Comparison of ENCODE assay signal across 25 cellular contexts in the genomic region with DNA sequence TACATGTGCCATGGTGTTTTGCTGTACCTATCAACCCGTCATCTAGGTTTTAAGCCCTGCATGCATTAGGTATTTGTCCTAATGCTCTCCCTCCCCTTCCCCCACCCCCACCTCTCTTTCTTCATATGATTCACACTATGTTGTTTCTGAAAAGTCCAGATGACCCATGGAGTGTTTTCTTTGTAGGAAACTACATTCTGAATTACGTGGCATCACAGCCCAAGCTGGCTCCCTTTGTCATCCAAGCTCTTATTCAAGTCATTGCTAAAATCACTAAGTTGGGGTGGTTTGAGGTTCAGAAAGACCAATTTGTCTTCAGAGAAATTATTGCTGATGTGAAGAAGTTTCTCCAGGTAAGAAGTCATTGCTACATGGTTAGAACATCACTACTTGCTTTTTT. TPM values are rescaled to one million over a fixed set of nuclear protein-coding genes. Genes with fewer than 3 reads are reported as not detected.
DNase-seq lines count a peak whose midpoint lies in the region; ATAC-seq and TF ChIP-seq lines count a peak whose summit lies in the region.
"Had no signal": no experiment of that assay in that cellular context is flagged by ENCODE, and none has a peak within 500 bp of the region (broad histone marks: within the 10 kb centered on the region; RNA-seq: fewer than 3 reads in every experiment).

No MANE protein-coding gene starts in this region.

- TF ChIP-seq CTCF in brain microvascular endothelial cell (IDR thresholded peaks at IDR 0.05; ENCODE audit: low read depth, low read length, missing control alignments) (no peak), foreskin fibroblast (IDR thresholded peaks at IDR 0.05; ENCODE audit: low read depth, low read length) (no peak), sigmoid colon (IDR thresholded peaks at IDR 0.05) (no peak)
- no peak for TF ChIP-seq CTCF in CD4-positive, alpha-beta T cell (IDR thresholded peaks at IDR 0.05)

- no peaks in the 10 kb centered on the region for H3K9me3 Mint-ChIP-seq in CD4-positive, alpha-beta T cell
- H3K9me3 Mint-ChIP-seq: activated naive CD8-positive, alpha-beta T cell treated with anti-CD3 and anti-CD28 coated beads, Interleukin-2, amount 10 ng/mL, durations not matched to agents 7 days and 5 days; activated T-helper 17 cell treated with anti-CD3 and anti-CD28 coated beads, Interleukin-2, amount 50 U/mL, for 72 hours; memory B cell had no signal

- H3K27ac ChIP-seq in brain microvascular endothelial cell (peak overlapping the region; percentile 93), sigmoid colon (no peak overlapping the region)
- no peak overlapping the region for H3K27ac ChIP-seq in CD4-positive, alpha-beta T cell (ENCODE audit: low read depth, low read length)
- H3K27ac ChIP-seq: ovary, right lobe of liver, tibial nerve had no signal

- TF ChIP-seq POLR2A in sigmoid colon (IDR thresholded peaks at IDR 0.05): no peak

- no peaks in the 10 kb centered on the region for H3K36me3 Mint-ChIP-seq in CD4-positive, alpha-beta T cell (ENCODE audit: low read depth)
- H3K36me3 Mint-ChIP-seq: activated naive CD8-positive, alpha-beta T cell treated with anti-CD3 and anti-CD28 coated beads, Interleukin-2, amount 10 ng/mL, durations not matched to agents 7 days and 5 days; memory B cell; naive B cell had no signal

- H3K4me1 Mint-ChIP-seq in CD4-positive, alpha-beta T cell (ENCODE audit: low read depth): no peaks in the 10 kb centered on the region
- H3K4me1 Mint-ChIP-seq: activated naive CD8-positive, alpha-beta T cell treated with anti-CD3 and anti-CD28 coated beads, Interleukin-2, amount 10 ng/mL, durations not matched to agents 7 days and 5 days; activated T-helper 17 cell treated with anti-CD3 and anti-CD28 coated beads, Interleukin-2, amount 50 U/mL, for 72 hours; memory B cell; naive B cell had no signal

- no peak overlapping the region for H3K4me3 Mint-ChIP-seq in CD4-positive, alpha-beta T cell
- H3K4me3 Mint-ChIP-seq: activated naive CD8-positive, alpha-beta T cell treated with anti-CD3 and anti-CD28 coated beads, Interleukin-2, amount 10 ng/mL, durations not matched to agents 7 days and 5 days; activated T-helper 17 cell treated with anti-CD3 and anti-CD28 coated beads, Interleukin-2, amount 50 U/mL, for 72 hours; memory B cell; naive B cell had no signal

- intact Hi-C loops in CD4-positive, alpha-beta T cell (cut with DNase I, micrococcal nuclease): no loop called here
- intact Hi-C loops in sigmoid colon (cut with DNase I): no loop called here

- WGBS in sigmoid colon, 2 donors: 93 to 96% methylated on average over 2 of the region's 2 CpGs

- no peaks in the 10 kb centered on the region for H3K4me1 ChIP-seq in sigmoid colon
- H3K4me1 ChIP-seq: right lobe of liver, tibial nerve had no signal

- no peak overlapping the region for H3K4me3 ChIP-seq in brain microvascular endothelial cell (ENCODE audit: low read depth, low read length)
- no peak overlapping the region for H3K4me3 ChIP-seq in foreskin fibroblast (ENCODE audit: low read depth in 1 of 2, low read length in 2 of 2)
- no peak overlapping the region for H3K4me3 ChIP-seq in sigmoid colon
- H3K4me3 ChIP-seq: ovary, right lobe of liver, tibial nerve had no signal

- H3K36me3 ChIP-seq in brain microvascular endothelial cell (replicated peaks): no peaks in the 10 kb centered on the region
- no peaks in the 10 kb centered on the region for H3K36me3 ChIP-seq in sigmoid colon
- H3K36me3 ChIP-seq: ovary, right lobe of liver, tibial nerve had no signal

- H3K27ac Mint-ChIP-seq in CD4-positive, alpha-beta T cell: no peak overlapping the region
- H3K27ac Mint-ChIP-seq: activated naive CD8-positive, alpha-beta T cell treated with anti-CD3 and anti-CD28 coated beads, Interleukin-2, amount 10 ng/mL, durations not matched to agents 7 days and 5 days; activated T-helper 17 cell treated with anti-CD3 and anti-CD28 coated beads, Interleukin-2, amount 50 U/mL, for 72 hours; memory B cell; naive B cell had no signal

- CTCF ChIA-PET in CD4-positive, alpha-beta T cell (lab: Charles Lee): no interaction called here

- peak; percentile 9 for DNase-seq in LHCN-M2 (ENCODE audit: low read depth)
- peak; percentile 83 for DNase-seq in brain microvascular endothelial cell
- peak; percentile 54 to 76 for DNase-seq in foreskin fibroblast
- no peak for DNase-seq in GOT3 (lab: John Stamatoyannopoulos, UW)
- no peak for DNase-seq in CD4-positive, alpha-beta T cell
- DNase-seq in sigmoid colon: no peak
- DNase-seq: activated CD4-positive, alpha-beta T cell treated with anti-CD3 and anti-CD28 coated beads for 4 hours; activated naive CD8-positive, alpha-beta T cell treated with anti-CD3 and anti-CD28 coated beads, Interleukin-2, amount 10 ng/mL, durations not matched to agents 7 days and 5 days; BE2C; Caco-2; effector CD4-positive, alpha-beta T cell; GDM1; kidney glomerular epithelial cell; MV-4-11; naive B cell; NCI-H2029 treated with DMSO at 0.1 percent for 48 hours; NCI-H510A treated with DMSO at 0.1 percent for 48 hours; ovary; right lobe of liver; stimulated activated CD4-positive, alpha-beta T cell treated with anti-CD3 and anti-CD28 coated beads, Interleukin-2, amount 100 ng/mL, for 24 hours; stimulated activated naive CD8-positive, alpha-beta T cell treated with anti-CD3 and anti-CD28 coated beads, Interleukin-15, Interleukin-2, amounts not matched to agents 100 U/mL and 50 U/mL, for 24 hours had no signal

- TF ChIP-seq EP300 in sigmoid colon (IDR thresholded peaks at IDR 0.05): no peak

- no peaks in the 10 kb centered on the region for H3K9me3 ChIP-seq in CD4-positive, alpha-beta T cell (ENCODE audit: control insufficient read depth, low read length)
- no peaks in the 10 kb centered on the region for H3K9me3 ChIP-seq in sigmoid colon
- H3K9me3 ChIP-seq: BE2C, Caco-2, ovary, right lobe of liver, tibial nerve had no signal

- H3K27me3 ChIP-seq in brain microvascular endothelial cell (replicated peaks) (no peaks in the 10 kb centered on the region), sigmoid colon (no peaks in the 10 kb centered on the region)
- H3K27me3 ChIP-seq in CD4-positive, alpha-beta T cell (ENCODE audit: control insufficient read depth, insufficient read depth, low read length): no peaks in the 10 kb centered on the region
- H3K27me3 ChIP-seq: BE2C, ovary, right lobe of liver, tibial nerve had no signal

- H3K27me3 Mint-ChIP-seq in CD4-positive, alpha-beta T cell: peaks cover 4% of the 10 kb centered on the region
- H3K27me3 Mint-ChIP-seq: memory B cell, naive B cell had no signal

- ATAC-seq in CD4-positive, alpha-beta T cell (ENCODE audit: poor library complexity): no peak
- no peak for ATAC-seq in GM19035 (IDR thresholded peaks at IDR 0.05; ENCODE audit: unreplicated experiment)
- ATAC-seq: activated T-helper 17 cell treated with anti-CD3 and anti-CD28 coated beads, Interleukin-2, amount 50 U/mL, for 72 hours; right lobe of liver; stimulated activated naive CD8-positive, alpha-beta T cell treated with anti-CD3 and anti-CD28 coated beads, Interleukin-15, Interleukin-2, amounts not matched to agents 100 U/mL and 50 U/mL, for 24 hours had no signal

- POLR2A ChIA-PET in CD4-positive, alpha-beta T cell (lab: Charles Lee): no interaction called here

- in situ Hi-C loops in brain microvascular endothelial cell (cut with HindIII; ENCODE audit: low pct_ligation_motif_present, low sequenced_read_pairs): no loop called here

RNA-seq across cellular contexts. Expression of a gene that starts 30.4 kb away (rescaled TPM):
- total RNA-seq in LHCN-M2 (2014; rRNA removed) (0.86 and 4.6 TPM in 2 replicates), sigmoid colon (10 to 100 TPM; 11.4 to 25.8 (median 18.1) TPM)
- polyA plus RNA-seq in LHCN-M2 (2012): 0.35 TPM
- total RNA-seq in CD4-positive, alpha-beta T cell: not detected
- polyA plus RNA-seq in sigmoid colon: 1 to 10 TPM in 2 of 3 donors, under 1 TPM in 1; 0.23 to 1.8 (median 1.2) TPM
- total RNA-seq: activated T-helper 17 cell treated with anti-CD3 and anti-CD28 coated beads, Interleukin-2, amount 50 U/mL, for 72 hours had no signal

Comparison
In these comparisons a context has a peak if more than half of its experiments do, and no peak if none do; other contexts are left out.
1. DNase-seq: peak in LHCN-M2 (single experiment), brain microvascular endothelial cell (single experiment) and foreskin fibroblast (2 of 2); none in GOT3 (single experiment), CD4-positive, alpha-beta T cell (0 of 10) and sigmoid colon (single experiment).